In the genomic region with DNA sequence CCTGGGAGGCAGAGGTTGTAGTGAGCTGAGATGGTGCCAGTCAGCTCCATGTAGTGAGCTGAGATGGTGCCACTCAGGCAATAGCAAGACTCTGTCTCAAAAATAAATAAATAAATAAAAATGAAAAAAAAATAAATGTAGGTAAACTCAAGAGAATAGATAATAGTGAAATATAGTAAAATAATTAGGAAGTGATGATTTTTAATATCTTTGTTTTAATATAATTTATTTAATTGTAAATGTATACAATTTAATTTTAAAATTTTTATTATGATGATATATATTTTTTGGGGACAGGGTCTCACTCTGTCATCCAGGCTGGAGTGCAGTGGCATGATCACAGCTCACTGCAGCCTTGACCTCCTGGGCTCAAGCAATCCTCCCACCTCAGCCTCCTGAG, we compare ENCODE assay signal across 27 cellular contexts. TPM values are rescaled to one million over a fixed set of nuclear protein-coding genes. Genes with fewer than 3 reads are reported as not detected.
DNase-seq lines count a peak whose midpoint lies in the region; ATAC-seq, FAIRE-seq and TF ChIP-seq lines count a peak whose summit lies in the region.
"Had no signal": no experiment of that assay in that cellular context is flagged by ENCODE, and none has a peak within 500 bp of the region (broad histone marks: within the 10 kb centered on the region; RNA-seq: fewer than 3 reads in every experiment).

No MANE protein-coding gene starts in this region.

- FAIRE-seq in G401.6 (lab: Jason Lieb, UNC) = peak; percentile 50
- FAIRE-seq in frontal cortex (lab: Jason Lieb, UNC) = peak; percentile 66
- FAIRE-seq: A204.1, GM12878, GM12892, GM18507, GM19239 had no signal

- peak overlapping the region; percentile 86 for H3K27ac ChIP-seq in psoas muscle

- H3K36me3 ChIP-seq in psoas muscle (ENCODE audit: insufficient read depth in 1 of 2, low read depth in 1 of 2) = no peaks in the 10 kb centered on the region
- H3K36me3 ChIP-seq: BE2C, BLaER1 had no signal

- H3K4me1 ChIP-seq in psoas muscle = peaks cover 5% of the 10 kb centered on the region
- H3K4me1 ChIP-seq: BE2C had no signal

- H3K9me3 ChIP-seq in psoas muscle = no peaks in the 10 kb centered on the region
- H3K9me3 ChIP-seq: BE2C, BLaER1 had no signal

- TF ChIP-seq CTCF in psoas muscle (IDR thresholded peaks at IDR 0.05) = no peak

- ATAC-seq in psoas muscle = no peak
- no peak for ATAC-seq in GM18907 (IDR thresholded peaks at IDR 0.05; ENCODE audit: unreplicated experiment)

- DNase-seq in frontal cortex (ENCODE audit: low spot score in 2 of 2) (no peak), psoas muscle (no peak), islet precursor cell (no peak)
- no peak for DNase-seq in activated CD4-positive, alpha-beta T cell treated with anti-CD3 and anti-CD28 coated beads for 1 hour
- DNase-seq: 8988T; ACHN; BE2C; C1 segment of cervical spinal cord; CD4-positive, alpha-beta memory T cell; CD4-positive, CD25-positive, alpha-beta regulatory T cell; CD8-positive, alpha-beta memory T cell; COR-L47; DMS 273 treated with DMSO at 0.1 percent for 48 hours; DMS153; DMS53; DMS79; GDM1 had no signal

- intact Hi-C loops in psoas muscle (cut with DNase I) = loop anchor here in 1 of 2 donors (5.0 kb wide), 1 partner anchor 154 kb away; no protein-coding TSS in a partner anchor

- no peak overlapping the region for H3K4me3 ChIP-seq in psoas muscle
- H3K4me3 ChIP-seq: GM12878 had no signal

- H3K27me3 ChIP-seq in psoas muscle (ENCODE audit: insufficient read depth in 3 of 3, low read length in 2 of 3) = no peaks in the 10 kb centered on the region
- H3K27me3 ChIP-seq: BE2C, BLaER1 had no signal

RNA-seq across cellular contexts. Expression of a gene that starts 19.6 kb away (rescaled TPM):
- 0.41 TPM for total RNA-seq in frontal cortex
- total RNA-seq in psoas muscle = 10 to 100 TPM; 26.4 to 50.7 (median 30.4) TPM
- polyA plus RNA-seq in psoas muscle = 10 to 100 TPM; 13.4 to 93.4 (median 33.5) TPM
- total RNA-seq: CD4-positive, CD25-positive, alpha-beta regulatory T cell had no signal
- polyA plus RNA-seq: CD8-positive, alpha-beta memory T cell had no signal

RNA-seq across cellular contexts. Expression of a gene that starts 20.6 kb away (rescaled TPM):
- total RNA-seq in frontal cortex = 198 TPM
- 1,000 to 10,000 TPM in 2 of 4 donors, 100 to 1,000 TPM in 2; 467 to 4,001 (median 1,634) TPM for total RNA-seq in psoas muscle
- polyA plus RNA-seq in psoas muscle = 1,000 to 10,000 TPM; 1,537 to 3,507 (median 3,423) TPM
- total RNA-seq: A673; CD4-positive, CD25-positive, alpha-beta regulatory T cell; CD8-positive, alpha-beta memory T cell had no signal
- polyA plus RNA-seq: CD14-positive monocyte; CD4-positive, alpha-beta memory T cell; CD4-positive, CD25-positive, alpha-beta regulatory T cell; CD8-positive, alpha-beta memory T cell had no signal

Comparison
In these comparisons a context has a peak if more than half of its experiments do, and no peak if none do; other contexts are left out.
1. RNA of a gene that starts 19.6 kb away (total RNA-seq): 26.4 to 50.7 TPM in psoas muscle; 0.41 TPM in frontal cortex (single experiment); every median in the first group is over 10 times any median in the second.